ENCODE assay signal across 11 cellular contexts in genomic region chr5:146007270-146007669, GRCh38.
DNase-seq lines count a peak whose midpoint lies in the region; ATAC-seq and TF ChIP-seq lines count a peak whose summit lies in the region.
"Had no signal": no experiment of that assay in that cellular context is flagged by ENCODE, and none has a peak within 500 bp of the region (broad histone marks: within the 10 kb centered on the region; RNA-seq: fewer than 3 reads in every experiment).

No MANE protein-coding gene starts in this region.

- no peaks in the 10 kb centered on the region for H3K9me3 Mint-ChIP-seq in type B pancreatic cell
- no peaks in the 10 kb centered on the region for H3K9me3 Mint-ChIP-seq in activated CD8-positive, alpha-beta T cell treated with anti-CD3 and anti-CD28 coated beads, Interleukin-2, amount 10 ng/mL, durations not matched to agents 7 days and 5 days (ENCODE audit: insufficient read depth)

- H3K4me3 ChIP-seq in GM23248 (no peak overlapping the region), NB4 (ENCODE audit: low read depth, low read length) (no peak overlapping the region), astrocyte of the spinal cord (ENCODE audit: low read depth, low read length) (no peak overlapping the region), mucosa of descending colon (no peak overlapping the region), aorta (ENCODE audit: low read length in 2 of 2) (no peak overlapping the region)

- H3K79me2 ChIP-seq in GM23248 (ENCODE audit: insufficient read depth), result no peaks in the 10 kb centered on the region

- no peak overlapping the region for H3K4me2 ChIP-seq in GM23248 (ENCODE audit: unreplicated experiment)

- no peak overlapping the region for H3K27ac ChIP-seq in GM23248
- H3K27ac ChIP-seq in aorta (ENCODE audit: low read depth in 1 of 2, low read length in 2 of 2), result no peak overlapping the region

- no peak for TF ChIP-seq CTCF in NB4 (IDR thresholded peaks at IDR 0.05; ENCODE audit: low read depth, low read length)
- TF ChIP-seq CTCF in astrocyte of the spinal cord (IDR thresholded peaks at IDR 0.05; ENCODE audit: low read depth, low read length), result peak; percentile 15
- no peak for TF ChIP-seq CTCF in mucosa of descending colon (IDR thresholded peaks at IDR 0.05)
- TF ChIP-seq CTCF in type B pancreatic cell (conservative IDR thresholded peaks at IDR 0.05), result no peak

- in situ Hi-C loops in GM23248 (cut with MboI) (no loop called here), astrocyte of the spinal cord (cut with HindIII; ENCODE audit: low sequenced_read_pairs) (no loop called here)

- WGBS in GM23248 (ENCODE audit: low coverage in 1 of 2, low lambda C conversion rate in 2 of 2, missing lambda C conversion rate in 2 of 2), 2 experiments, result 49 to 54% methylated on average over 3 of the region's 3 CpGs
- 85 to 88% methylated on average over 3 of the region's 3 CpGs for WGBS in aorta, 2 donors

- H3K36me3 ChIP-seq in GM23248 (ENCODE audit: low read depth), result no peaks in the 10 kb centered on the region
- H3K36me3 ChIP-seq in mucosa of descending colon (ENCODE audit: low read depth), result no peaks in the 10 kb centered on the region
- no peaks in the 10 kb centered on the region for H3K36me3 ChIP-seq in aorta (ENCODE audit: control insufficient read depth in 1 of 2, insufficient read depth in 2 of 2, low read length in 1 of 2)

- H3K27me3 Mint-ChIP-seq in type B pancreatic cell, result no peaks in the 10 kb centered on the region
- H3K27me3 Mint-ChIP-seq in activated CD8-positive, alpha-beta T cell treated with anti-CD3 and anti-CD28 coated beads, Interleukin-2, amount 10 ng/mL, durations not matched to agents 7 days and 5 days (ENCODE audit: low read depth), result peaks cover 2% of the 10 kb centered on the region

- CTCF ChIA-PET in activated CD8-positive, alpha-beta T cell treated with anti-CD3 and anti-CD28 coated beads, Interleukin-2, amount 10 ng/mL, durations not matched to agents 7 days and 5 days (lab: Charles Lee), result no interaction called here

- H3K36me3 Mint-ChIP-seq in type B pancreatic cell, result no peaks in the 10 kb centered on the region
- H3K36me3 Mint-ChIP-seq in activated CD8-positive, alpha-beta T cell treated with anti-CD3 and anti-CD28 coated beads, Interleukin-2, amount 10 ng/mL, durations not matched to agents 7 days and 5 days (ENCODE audit: low read depth), result no peaks in the 10 kb centered on the region

- no peaks in the 10 kb centered on the region for H3K4me1 ChIP-seq in GM23248 (ENCODE audit: insufficient read depth)
- H3K4me1 ChIP-seq in mucosa of descending colon (ENCODE audit: low read depth), result no peaks in the 10 kb centered on the region
- H3K4me1 ChIP-seq in aorta (ENCODE audit: control insufficient read depth in 1 of 2, insufficient read depth in 2 of 2, low read length in 2 of 2), result peaks cover 0 to 2% of the 10 kb centered on the region in 2 donors

- no peaks in the 10 kb centered on the region for H3F3A ChIP-seq in GM23248 (ENCODE audit: insufficient read depth)

- POLR2A ChIA-PET in activated CD8-positive, alpha-beta T cell treated with anti-CD3 and anti-CD28 coated beads, Interleukin-2, amount 10 ng/mL, durations not matched to agents 7 days and 5 days (lab: Charles Lee), result no interaction called here

- DNase-seq in GM23248 (peak; percentile 3), NB4 (ENCODE audit: low read depth) (peak; percentile 60), astrocyte of the spinal cord (ENCODE audit: low read depth, low spot score) (no peak), mucosa of descending colon (no peak), aorta (no peak), type B pancreatic cell (ENCODE audit: extremely low spot score, unreplicated experiment) (no peak)
- no peak for DNase-seq in activated CD8-positive, alpha-beta T cell treated with anti-CD3 and anti-CD28 coated beads, Interleukin-2, amount 10 ng/mL, durations not matched to agents 7 days and 5 days
- DNase-seq: activated effector memory CD4-positive, alpha-beta T cell treated with Interleukin-2 at 50 U/mL for 16 hours; effector memory CD4-positive, alpha-beta T cell; NCI-H187 had no signal

- peaks cover 13% of the 10 kb centered on the region for H3K4me1 Mint-ChIP-seq in type B pancreatic cell (ENCODE audit: unreplicated experiment)
- no peaks in the 10 kb centered on the region for H3K4me1 Mint-ChIP-seq in activated CD8-positive, alpha-beta T cell treated with anti-CD3 and anti-CD28 coated beads, Interleukin-2, amount 10 ng/mL, durations not matched to agents 7 days and 5 days (ENCODE audit: low read depth)

- H3K9me3 ChIP-seq in GM23248 (ENCODE audit: low read depth), result no peaks in the 10 kb centered on the region
- no peaks in the 10 kb centered on the region for H3K9me3 ChIP-seq in mucosa of descending colon
- no peaks in the 10 kb centered on the region for H3K9me3 ChIP-seq in aorta (ENCODE audit: control insufficient read depth, low read length)

- no peak overlapping the region for H3K27ac Mint-ChIP-seq in type B pancreatic cell
- H3K27ac Mint-ChIP-seq in activated CD8-positive, alpha-beta T cell treated with anti-CD3 and anti-CD28 coated beads, Interleukin-2, amount 10 ng/mL, durations not matched to agents 7 days and 5 days, result no peak overlapping the region

- no peak for TF ChIP-seq POLR2A in NB4 (IDR thresholded peaks at IDR 0.05; ENCODE audit: extremely low read depth, insufficient read length)

- no peaks in the 10 kb centered on the region for H3K9me2 ChIP-seq in GM23248 (ENCODE audit: insufficient read depth)

- H3K27me3 ChIP-seq in GM23248 (replicated peaks; ENCODE audit: insufficient read depth) (peaks cover 4% of the 10 kb centered on the region), aorta (ENCODE audit: control insufficient read depth in 1 of 2, insufficient read depth in 2 of 2, low read length in 1 of 2) (no peaks in the 10 kb centered on the region)

- no peak overlapping the region for H3K4me3 Mint-ChIP-seq in type B pancreatic cell
- H3K4me3 Mint-ChIP-seq in activated CD8-positive, alpha-beta T cell treated with anti-CD3 and anti-CD28 coated beads, Interleukin-2, amount 10 ng/mL, durations not matched to agents 7 days and 5 days, result no peak overlapping the region

- no peaks in the 10 kb centered on the region for H4K20me1 ChIP-seq in GM23248 (ENCODE audit: insufficient read depth)

- intact Hi-C loops in mucosa of descending colon (cut with DNase I, micrococcal nuclease) (no loop called here), aorta (cut with DNase I) (no loop called here)

- H3K9ac ChIP-seq in GM23248, result no peak overlapping the region

- H2AFZ ChIP-seq in GM23248, result no peak overlapping the region

- ATAC-seq in mucosa of descending colon (peak; percentile 80), aorta (ENCODE audit: low FRiP score) (no peak), HG03280 (IDR thresholded peaks at IDR 0.05; ENCODE audit: unreplicated experiment) (no peak)
- no peak for ATAC-seq in activated CD8-positive, alpha-beta T cell treated with anti-CD3 and anti-CD28 coated beads, Interleukin-2, amount 10 ng/mL, durations not matched to agents 7 days and 5 days

Comparison
In these comparisons a context has a peak if more than half of its experiments do, and no peak if none do; other contexts are left out.
1. DNase-seq: peak in GM23248 (single experiment) and NB4 (single experiment); none in astrocyte of the spinal cord (single experiment), mucosa of descending colon (0 of 3), aorta (0 of 2), type B pancreatic cell (single experiment) and activated CD8-positive, alpha-beta T cell treated with anti-CD3 and anti-CD28 coated beads, Interleukin-2, amount 10 ng/mL, durations not matched to agents 7 days and 5 days (single experiment).